ENCODE assay signal across 30 cellular contexts in the genomic region with DNA sequence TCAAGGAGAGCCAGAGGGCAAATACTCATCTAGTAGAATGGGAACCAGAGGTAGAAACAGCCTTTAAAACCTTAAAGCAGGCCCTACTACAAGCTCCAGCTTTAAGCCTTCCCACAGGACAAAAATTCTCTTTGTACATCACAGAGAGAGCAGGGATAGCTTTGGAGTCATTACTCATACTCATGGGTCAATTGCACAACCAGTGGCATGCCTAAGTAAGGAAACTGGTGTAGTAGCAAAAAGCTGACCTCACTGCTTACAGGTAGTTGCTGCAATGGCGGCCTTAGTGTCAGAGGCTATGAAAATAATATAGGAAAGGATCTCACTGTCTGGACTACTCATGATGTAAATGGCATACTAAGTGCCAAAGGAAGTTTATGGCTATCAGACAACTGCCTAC.
"Had no signal": no experiment of that assay in that cellular context is flagged by ENCODE, and none has a peak within 500 bp of the region (broad histone marks: within the 10 kb centered on the region; RNA-seq: fewer than 3 reads in every experiment).

No MANE protein-coding gene starts in this region.

- H3K4me3 ChIP-seq: left ventricle myocardium inferior, sigmoid colon, thoracic aorta, uterus had no signal

- H3K27ac ChIP-seq: left ventricle myocardium inferior, sigmoid colon, thoracic aorta, uterus, WERI-Rb-1 had no signal

- FAIRE-seq: islet of Langerhans, small intestine had no signal

- H3K27me3 Mint-ChIP-seq: activated CD4-positive, alpha-beta memory T cell treated with anti-CD3 and anti-CD28 coated beads, Interleukin-2, amount 10 ng/mL, durations not matched to agents 7 days and 5 days; activated CD4-positive, alpha-beta T cell treated with anti-CD3 and anti-CD28 coated beads, Interleukin-2, amount 10 ng/mL, durations not matched to agents 7 days and 5 days; activated T-cell treated with anti-CD3 and anti-CD28 coated beads, Interleukin-2, amount 50 U/mL, for 24 hours; activated T-helper 17 cell treated with anti-CD3 and anti-CD28 coated beads, Interleukin-2, amount 50 U/mL, for 72 hours; central memory CD8-positive, alpha-beta T cell; dendritic cell treated with granulocyte-macrophage colony-stimulating factor and Interleukin-4, amounts not matched to agents 40 ng/mL and 50 ng/mL, for 4 days; stimulated activated naive CD8-positive, alpha-beta T cell treated with anti-CD3 and anti-CD28 coated beads, Interleukin-15, Interleukin-2, amounts not matched to agents 100 ng/mL and 50 ng/mL, for 24 hours; type B pancreatic cell had no signal

- DNase-seq: activated CD4-positive, alpha-beta memory T cell treated with anti-CD3 and anti-CD28 coated beads, Interleukin-2, amount 10 ng/mL, durations not matched to agents 7 days and 5 days; activated CD4-positive, alpha-beta T cell treated with anti-CD3 and anti-CD28 coated beads, Interleukin-2, amount 10 ng/mL, durations not matched to agents 7 days and 5 days; activated CD8-positive, alpha-beta memory T cell treated with anti-CD3 and anti-CD28 coated beads, Interleukin-2, amount 50 U/mL, for 48 hours; activated gamma-delta T cell treated with Interleukin-2 at 50 U/mL for 16 hours; activated naive CD4-positive, alpha-beta T cell treated with anti-CD3 and anti-CD28 coated beads, Interleukin-2, amount 50 U/mL, for 16 hours; activated T-cell treated with anti-CD3 and anti-CD28 coated beads, Interleukin-2, amount 50 U/mL, for 24 hours; amygdala; effector CD4-positive, alpha-beta T cell; erythroblast; foreskin melanocyte; left ventricle myocardium inferior; retina; sigmoid colon; small intestine; stimulated activated CD4-positive, alpha-beta T cell treated with anti-CD3 and anti-CD28 coated beads, Interleukin-4, amount 100 ng/mL, for 24 hours; SW 1271; T-helper 9 cell; uterus; WERI-Rb-1 had no signal

- H3K9me3 Mint-ChIP-seq: activated CD4-positive, alpha-beta memory T cell treated with anti-CD3 and anti-CD28 coated beads, Interleukin-2, amount 10 ng/mL, durations not matched to agents 7 days and 5 days; activated CD4-positive, alpha-beta T cell treated with anti-CD3 and anti-CD28 coated beads, Interleukin-2, amount 10 ng/mL, durations not matched to agents 7 days and 5 days; activated T-cell treated with anti-CD3 and anti-CD28 coated beads, Interleukin-2, amount 50 U/mL, for 24 hours; nephron; type B pancreatic cell had no signal

- H3K4me3 Mint-ChIP-seq: activated CD4-positive, alpha-beta memory T cell treated with anti-CD3 and anti-CD28 coated beads, Interleukin-2, amount 10 ng/mL, durations not matched to agents 7 days and 5 days; activated CD4-positive, alpha-beta T cell treated with anti-CD3 and anti-CD28 coated beads, Interleukin-2, amount 10 ng/mL, durations not matched to agents 7 days and 5 days; activated T-cell treated with anti-CD3 and anti-CD28 coated beads, Interleukin-2, amount 50 U/mL, for 24 hours; activated T-helper 17 cell treated with anti-CD3 and anti-CD28 coated beads, Interleukin-2, amount 50 U/mL, for 72 hours; central memory CD8-positive, alpha-beta T cell; dendritic cell treated with granulocyte-macrophage colony-stimulating factor and Interleukin-4, amounts not matched to agents 40 ng/mL and 50 ng/mL, for 4 days; nephron; stimulated activated effector memory CD8-positive, alpha-beta T cell treated with anti-CD3 and anti-CD28 coated beads, Interleukin-12 subunit alpha, Interleukin-12 subunit beta, amount 100 ng/mL, for 72 hours; stimulated activated naive CD8-positive, alpha-beta T cell treated with anti-CD3 and anti-CD28 coated beads, Interleukin-15, Interleukin-2, amounts not matched to agents 100 ng/mL and 50 ng/mL, for 24 hours; T-helper 1 cell treated with Interleukin-12 subunit alpha and Interleukin-12 subunit beta and Interleukin-4 antibody, amounts not matched to agents 30 μg/mL and 1 μg/mL, for 36 hours; type B pancreatic cell had no signal

- H3K4me1 ChIP-seq: left ventricle myocardium inferior, sigmoid colon, uterus had no signal

- H3K36me3 ChIP-seq: left ventricle myocardium inferior, sigmoid colon, thoracic aorta, uterus, WERI-Rb-1 had no signal

- H3K9me3 ChIP-seq: sigmoid colon, thoracic aorta, uterus had no signal

- H3K27me3 ChIP-seq: sigmoid colon, uterus had no signal

- ATAC-seq: activated CD4-positive, CD25-positive, alpha-beta regulatory T cell treated with anti-CD3 and anti-CD28 coated beads, Interleukin-2, amount 50 U/mL, for 24 hours; activated T-helper 17 cell treated with anti-CD3 and anti-CD28 coated beads, Interleukin-2, amount 50 U/mL, for 72 hours; stimulated activated effector memory CD8-positive, alpha-beta T cell treated with anti-CD3 and anti-CD28 coated beads, Interleukin-12 subunit alpha, Interleukin-12 subunit beta, amount 100 ng/mL, for 72 hours had no signal

- H3K4me1 Mint-ChIP-seq: activated CD4-positive, alpha-beta memory T cell treated with anti-CD3 and anti-CD28 coated beads, Interleukin-2, amount 10 ng/mL, durations not matched to agents 7 days and 5 days; activated CD4-positive, alpha-beta T cell treated with anti-CD3 and anti-CD28 coated beads, Interleukin-2, amount 10 ng/mL, durations not matched to agents 7 days and 5 days; activated T-helper 17 cell treated with anti-CD3 and anti-CD28 coated beads, Interleukin-2, amount 50 U/mL, for 72 hours; central memory CD8-positive, alpha-beta T cell; nephron; stimulated activated effector memory CD8-positive, alpha-beta T cell treated with anti-CD3 and anti-CD28 coated beads, Interleukin-12 subunit alpha, Interleukin-12 subunit beta, amount 100 ng/mL, for 72 hours had no signal

- H3K36me3 Mint-ChIP-seq: stimulated activated effector memory CD8-positive, alpha-beta T cell treated with anti-CD3 and anti-CD28 coated beads, Interleukin-12 subunit alpha, Interleukin-12 subunit beta, amount 100 ng/mL, for 72 hours; type B pancreatic cell had no signal
